ENCODE assay signal across 8 cellular contexts in genomic region chr20:36063916-36064660, GRCh38.
DNase-seq lines count a peak whose midpoint lies in the region; ATAC-seq and TF ChIP-seq lines count a peak whose summit lies in the region.

No MANE protein-coding gene starts in this region.

- no peak overlapping the region for H2BK15ac ChIP-seq in H9 (ENCODE audit: low read depth, low read length)

- no peak overlapping the region for H3K56ac ChIP-seq in H9 (ENCODE audit: insufficient read length, low read depth, low read length)

- H3K4me1 ChIP-seq in H9 (ENCODE audit: insufficient read depth, low read length) (no peaks in the 10 kb centered on the region), sigmoid colon (peaks cover 0 to 17% (median 12%) of the 10 kb centered on the region in 4 donors)

- peak overlapping the region; percentile 92 for H3K4me3 ChIP-seq in SK-N-MC
- H3K4me3 ChIP-seq in foreskin fibroblast (ENCODE audit: low read depth in 1 of 2, low read length in 2 of 2), result peak overlapping the region; percentile 57 to 61
- H3K4me3 ChIP-seq in sigmoid colon, result peak overlapping the region; percentile 55 to 72 (median 70)

- intact Hi-C loops in sigmoid colon (cut with DNase I), result loop anchor here (1.0 kb wide), 1 partner anchor 13 kb away; no protein-coding TSS in a partner anchor

- no CpG with 5 or more reads among the region's 26 CpGs for WGBS in H9 (ENCODE audit: extremely low coverage, insufficient read length, low lambda C conversion rate)
- 12 to 24% methylated on average over 26 of the region's 26 CpGs for WGBS in sigmoid colon, 2 donors

- H2AK5ac ChIP-seq in H9 (ENCODE audit: insufficient read length, low read length), result no peak overlapping the region

- H2AFZ ChIP-seq in H9 (ENCODE audit: low read length), result no peak overlapping the region

- H3K9ac ChIP-seq in H9 (ENCODE audit: extremely low read depth, insufficient read length, low read length) (no peak overlapping the region), SK-N-MC (ENCODE audit: insufficient read length) (peak overlapping the region; percentile 60)

- no peak overlapping the region for H3K23ac ChIP-seq in H9 (ENCODE audit: insufficient read length, low read depth, low read length)

- TF ChIP-seq EP300 in sigmoid colon (IDR thresholded peaks at IDR 0.05), result no peak

- no peaks in the 10 kb centered on the region for H3K9me3 ChIP-seq in H9 (ENCODE audit: control insufficient read depth, low read depth, low read length)
- no peaks in the 10 kb centered on the region for H3K9me3 ChIP-seq in SK-N-MC (ENCODE audit: low read depth, low read length)
- peaks cover 0 to 2% (median 0%) of the 10 kb centered on the region in 4 donors for H3K9me3 ChIP-seq in sigmoid colon

- H3K4me1 Mint-ChIP-seq in H9, result peaks cover 5 to 6% of the 10 kb centered on the region in 2 experiments; a peak in 3 of 4 replicates

- no peak overlapping the region for H2BK12ac ChIP-seq in H9 (ENCODE audit: insufficient read length, low read depth, low read length)

- no peak overlapping the region for H3K18ac ChIP-seq in H9 (ENCODE audit: insufficient read length, low read depth, low read length)

- no peaks in the 10 kb centered on the region for H4K20me1 ChIP-seq in H9 (ENCODE audit: control insufficient read depth, insufficient read depth, insufficient read length)

- H2BK20ac ChIP-seq in H9 (ENCODE audit: low read depth, low read length, poor library complexity, severe bottlenecking), result no peak overlapping the region

- H3K36me3 Mint-ChIP-seq in H9 (ENCODE audit: insufficient read depth in 1 of 3, low read depth in 3 of 3), result no peaks in the 10 kb centered on the region

- H4K5ac ChIP-seq in H9 (ENCODE audit: insufficient read length, low read depth, low read length), result no peak overlapping the region

- H3K27ac Mint-ChIP-seq in H9, result no peak overlapping the region

- no peak overlapping the region for H3K14ac ChIP-seq in H9 (ENCODE audit: insufficient read depth, low read length)

- H3K27me3 Mint-ChIP-seq in H9 (ENCODE audit: low read depth), result peaks cover 55% of the 10 kb centered on the region

- H2BK5ac ChIP-seq in H9 (ENCODE audit: insufficient read length, low read length), result no peak overlapping the region

- H3K27me3 ChIP-seq in H9 (ENCODE audit: insufficient read depth, low read length) (peaks cover 3% of the 10 kb centered on the region; the same call in 1 of the 2 replicates), sigmoid colon (no peaks in the 10 kb centered on the region)

- H3K9me3 Mint-ChIP-seq in H9, result no peaks in the 10 kb centered on the region; a peak in 2 of 5 replicates

- H3T11ph ChIP-seq in H9 (ENCODE audit: low read length), result no peak overlapping the region

- no peak overlapping the region for H2BK120ac ChIP-seq in H9 (ENCODE audit: low read depth, low read length, poor library complexity, severe bottlenecking)

- peak overlapping the region; percentile 66 to 82 for H3K4me3 Mint-ChIP-seq in H9

- H3K79me1 ChIP-seq in H9 (ENCODE audit: insufficient read depth, low read depth, low read length, poor library complexity, severe bottlenecking), result no peaks in the 10 kb centered on the region

- H4K8ac ChIP-seq in H9 (replicated peaks; ENCODE audit: insufficient read length, low read depth, low read length), result no peak overlapping the region

- no peak for DNase-seq in H9
- no peak for DNase-seq in SK-N-MC (ENCODE audit: low read depth, low spot score)
- DNase-seq in foreskin fibroblast, result no peak
- DNase-seq in sigmoid colon, result no peak
- no peak for DNase-seq in cerebellum (ENCODE audit: low spot score)
- DNase-seq in pons (ENCODE audit: low spot score), result no peak
- no peak for DNase-seq in NCI-H748 (lab: John Stamatoyannopoulos, UW; ENCODE audit: unreplicated experiment)

- TF ChIP-seq CTCF in H9 (conservative IDR thresholded peaks at IDR 0.05) (no peak), foreskin fibroblast (IDR thresholded peaks at IDR 0.05; ENCODE audit: low read depth, low read length) (no peak), sigmoid colon (IDR thresholded peaks at IDR 0.05) (no peak)

- ATAC-seq in HG03097 (IDR thresholded peaks at IDR 0.05; ENCODE audit: low FRiP score, unreplicated experiment), result no peak

- H3K79me2 ChIP-seq in H9 (ENCODE audit: insufficient read depth, low read length), result no peaks in the 10 kb centered on the region

- H3K4ac ChIP-seq in H9 (ENCODE audit: low read depth, low read length), result no peak overlapping the region

- H4K91ac ChIP-seq in H9 (ENCODE audit: insufficient read length, low read depth, low read length), result no peak overlapping the region

- H3K23me2 ChIP-seq in H9 (ENCODE audit: insufficient read length, low read depth, low read length, poor library complexity, severe bottlenecking), result peaks cover 14% of the 10 kb centered on the region

- no peak for TF ChIP-seq POLR2A in sigmoid colon (IDR thresholded peaks at IDR 0.05)

- H3K4me2 ChIP-seq in H9 (ENCODE audit: insufficient read depth, insufficient read length, low read length), result peak overlapping the region; percentile 56

- H3K36me3 ChIP-seq in SK-N-MC (ENCODE audit: insufficient read depth, low read length), result no peaks in the 10 kb centered on the region
- H3K36me3 ChIP-seq in sigmoid colon, result no peaks in the 10 kb centered on the region

- H3K27ac ChIP-seq in H9 (ENCODE audit: insufficient read length, low read depth, low read length), result no peak overlapping the region
- H3K27ac ChIP-seq in SK-N-MC, result no peak overlapping the region
- H3K27ac ChIP-seq in sigmoid colon, result peak overlapping the region; percentile 77 to 87 (median 81)

Comparison
In these comparisons a context has a peak if more than half of its experiments do, and no peak if none do; other contexts are left out.
1. H3K27ac ChIP-seq: peak in sigmoid colon (4 of 4); none in H9 (single experiment) and SK-N-MC (single experiment).
2. Peak in every context shown above with its lines, with median percentiles within 50 percentile points of each other: H3K4me3 ChIP-seq.